Comparison of ENCODE assay signal across 12 cellular contexts in the genomic region with DNA sequence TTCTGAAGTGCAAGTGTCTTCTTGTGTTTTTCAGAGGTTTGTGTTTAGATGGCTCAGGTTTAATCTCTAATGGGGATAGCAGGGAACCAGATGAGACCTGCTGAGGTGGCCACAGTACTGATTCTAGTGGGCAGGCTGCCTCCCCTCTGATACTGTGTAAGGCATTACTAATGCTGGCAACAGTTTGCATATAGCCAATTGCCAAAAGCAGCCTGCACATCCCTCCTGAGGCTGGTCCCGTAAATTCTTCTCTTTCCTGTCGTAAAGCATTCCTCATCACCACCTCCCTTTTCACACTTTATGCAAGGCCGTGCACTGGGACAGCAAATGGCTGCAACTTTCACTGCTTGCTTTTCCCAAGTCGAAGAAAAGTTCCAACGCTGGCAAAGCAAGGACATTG.
DNase-seq lines count a peak whose midpoint lies in the region; ATAC-seq and TF ChIP-seq lines count a peak whose summit lies in the region.
"Had no signal": no experiment of that assay in that cellular context is flagged by ENCODE, and none has a peak within 500 bp of the region (broad histone marks: within the 10 kb centered on the region; RNA-seq: fewer than 3 reads in every experiment).

No MANE protein-coding gene starts in this region.

- DNase-seq in IMR-90 (no peak), endodermal cell (peak; percentile 53), omental fat pad (ENCODE audit: low spot score) (no peak), NCI-H510A (lab: John Stamatoyannopoulos, UW) (no peak), GM19240 (ENCODE audit: insufficient read length, low spot score) (no peak)
- DNase-seq: dermis blood vessel endothelial cell; head of caudate nucleus; stimulated activated CD4-positive, alpha-beta T cell treated with anti-CD3 and anti-CD28 coated beads, Interleukin-12 subunit alpha, Interleukin-12 subunit beta, amount 100 ng/mL, for 4 hours; T1000 had no signal

- H3K9me3 Mint-ChIP-seq in endodermal cell: no peaks in the 10 kb centered on the region

- no peak overlapping the region for H2AK5ac ChIP-seq in IMR-90 (ENCODE audit: low read depth, low read length)

- intact Hi-C loops in IMR-90 (cut with micrococcal nuclease): no loop called here

- H3K27ac Mint-ChIP-seq in endodermal cell: no peak overlapping the region

- no peak overlapping the region for H3K4ac ChIP-seq in IMR-90 (ENCODE audit: low read depth, low read length)

- H3K18ac ChIP-seq in IMR-90 (ENCODE audit: low read depth, low read length): no peak overlapping the region

- TF ChIP-seq RAD21 in IMR-90 (IDR thresholded peaks at IDR 0.05; ENCODE audit: low read length): no peak

- H3K36me3 ChIP-seq in IMR-90 (ENCODE audit: control insufficient read depth, insufficient read depth, low read length) (no peaks in the 10 kb centered on the region), endodermal cell (ENCODE audit: control insufficient read depth, insufficient read depth, low read length) (no peaks in the 10 kb centered on the region)

- no peak overlapping the region for H3K56ac ChIP-seq in IMR-90 (ENCODE audit: extremely low read depth, insufficient read depth, low read length)

- H3K4me2 ChIP-seq in IMR-90 (ENCODE audit: low read depth, low read length): no peak overlapping the region

- TF ChIP-seq CTCF in C4-2B (conservative IDR thresholded peaks at IDR 0.05): no peak
- no peak for TF ChIP-seq CTCF in IMR-90 (conservative IDR thresholded peaks at IDR 0.05; ENCODE audit: low read depth, low read length)
- no peak for TF ChIP-seq CTCF in endodermal cell (conservative IDR thresholded peaks at IDR 0.05)
- TF ChIP-seq CTCF in omental fat pad (IDR thresholded peaks at IDR 0.05): no peak

- H3K79me1 ChIP-seq in IMR-90 (ENCODE audit: low read depth in 1 of 2, low read length in 2 of 2): no peaks in the 10 kb centered on the region

- H3K9me3 ChIP-seq in IMR-90 (ENCODE audit: control insufficient read depth, insufficient read depth, low read length): no peaks in the 10 kb centered on the region
- H3K9me3 ChIP-seq in endodermal cell (ENCODE audit: control insufficient read depth, low read length): no peaks in the 10 kb centered on the region

- H4K8ac ChIP-seq in IMR-90 (ENCODE audit: low read depth in 2 of 2, low read length in 2 of 2): 0 out of 4 replicates have a peak overlapping the region, but pooled peaks of 1 of the 2 experiments have one; percentile 21

- no peak for TF ChIP-seq POLR2A in IMR-90 (IDR thresholded peaks at IDR 0.05; ENCODE audit: low read depth, low read length)

- H2BK5ac ChIP-seq in IMR-90 (ENCODE audit: low read depth, low read length, poor library complexity, severe bottlenecking): no peak overlapping the region

- no peak overlapping the region for H4K5ac ChIP-seq in IMR-90 (ENCODE audit: low read depth, low read length)

- peak overlapping the region; percentile 62 for H2AFZ ChIP-seq in IMR-90 (replicated peaks; ENCODE audit: low read length, poor library complexity)

- H3K4me1 Mint-ChIP-seq in endodermal cell: peaks cover 6% of the 10 kb centered on the region

- H3K27ac ChIP-seq in C4-2B (peak overlapping the region; percentile 61), IMR-90 (ENCODE audit: insufficient read depth, low read length) (no peak overlapping the region), endodermal cell (ENCODE audit: low read depth, low read length) (no peak overlapping the region)

- dilution Hi-C loops in IMR-90 (cut with HindIII; ENCODE audit: low sequenced_read_pairs, unreplicated experiment): no loop called here

- H3K36me3 Mint-ChIP-seq in endodermal cell (ENCODE audit: low read depth): no peaks in the 10 kb centered on the region

- in situ Hi-C loops in IMR-90 (cut with MboI; ENCODE audit: low sequenced_read_pairs): no loop called here

- H3K9ac ChIP-seq in IMR-90 (ENCODE audit: low read depth, low read length) (no peak overlapping the region), endodermal cell (ENCODE audit: extremely low read depth, low read length, poor library complexity, severe bottlenecking) (no peak overlapping the region)

- H3K27me3 ChIP-seq in IMR-90 (ENCODE audit: control insufficient read depth, insufficient read depth, low read length): no peaks in the 10 kb centered on the region
- no peaks in the 10 kb centered on the region for H3K27me3 ChIP-seq in endodermal cell (ENCODE audit: control insufficient read depth, insufficient read depth, low read length, poor library complexity, severe bottlenecking)

- 61% methylated on average over 2 of the region's 5 CpGs; no CpG with 5 or more reads in 1 of the 2 experiments for WGBS in IMR-90 (ENCODE audit: extremely low coverage in 2 of 2, insufficient read length in 1 of 2), 2 experiments
- WGBS in endodermal cell (ENCODE audit: insufficient coverage in 1 of 2, insufficient read length in 1 of 2), 2 experiments: 73 to 77% methylated on average over 4 to 5 of the region's 5 CpGs

- no TSS peak for BruUV-seq in IMR-90 (replicated peaks; lab: Mats Ljungman, UMichigan)

- ATAC-seq in IMR-90 (ENCODE audit: low read depth) (0 out of 2 replicates have a peak, but pooled peaks have one; percentile 19), omental fat pad (ENCODE audit: low FRiP score) (peak; percentile 61), GM19351 (IDR thresholded peaks at IDR 0.05; ENCODE audit: unreplicated experiment) (no peak), GM21381 (IDR thresholded peaks at IDR 0.05; ENCODE audit: unreplicated experiment) (no peak)

- H2BK120ac ChIP-seq in IMR-90 (ENCODE audit: low read depth, low read length): no peak overlapping the region

- no peaks in the 10 kb centered on the region for H4K20me1 ChIP-seq in IMR-90 (ENCODE audit: insufficient read depth, low read length)

- no peak overlapping the region for H3K14ac ChIP-seq in IMR-90 (replicated peaks; ENCODE audit: low read depth, low read length)

- POLR2A ChIA-PET in IMR-90 (lab: Charles Lee; ENCODE audit: unreplicated experiment): no interaction called here

- H3K4me3 ChIP-seq in IMR-90 (ENCODE audit: insufficient read depth, low read depth, low read length): no peak overlapping the region
- no peak overlapping the region for H3K4me3 ChIP-seq in endodermal cell (ENCODE audit: low read length)

- H3K4me1 ChIP-seq in IMR-90 (ENCODE audit: control insufficient read depth, insufficient read depth, low read length) (peaks cover 18% of the 10 kb centered on the region), endodermal cell (ENCODE audit: control insufficient read depth, insufficient read depth, low read length) (no peaks in the 10 kb centered on the region)

- H4K91ac ChIP-seq in IMR-90 (ENCODE audit: insufficient read depth, low read depth, low read length): peak overlapping the region; percentile 15; the same call in 1 of the 2 replicates

- H2AK9ac ChIP-seq in IMR-90 (replicated peaks; ENCODE audit: low read depth, low read length, poor library complexity): no peak overlapping the region

- H3K23ac ChIP-seq in IMR-90 (ENCODE audit: low read depth, low read length): no peak overlapping the region

- H2BK15ac ChIP-seq in IMR-90 (ENCODE audit: low read depth, low read length): no peak overlapping the region

- CTCF ChIA-PET in IMR-90 (lab: Yijun Ruan, JAX): no interaction called here

- no peak overlapping the region for H3K4me3 Mint-ChIP-seq in endodermal cell

- H3K9me1 ChIP-seq in IMR-90 (ENCODE audit: insufficient read depth, low read length): peaks cover 5% of the 10 kb centered on the region; the same call in 1 of the 2 replicates

- no peak overlapping the region for H2BK20ac ChIP-seq in IMR-90 (ENCODE audit: low read depth, low read length)

- H3K27me3 Mint-ChIP-seq in endodermal cell (ENCODE audit: insufficient read depth): no peaks in the 10 kb centered on the region

TF ChIP-seq in IMR-90, 13 proteins besides CTCF, POLR2A, EP300 and RAD21:
- TF ChIP-seq RCOR1 (IDR thresholded peaks at IDR 0.05; ENCODE audit: insufficient replicate concordance, low read length) (no peak), MAFK (IDR thresholded peaks at IDR 0.05; ENCODE audit: low read depth, low read length) (no peak), FOS (IDR thresholded peaks at IDR 0.05; ENCODE audit: low read depth, low read length) (no peak)

Comparison
In these comparisons a context has a peak if more than half of its experiments do, and no peak if none do; other contexts are left out.
1. ATAC-seq: peak in IMR-90 (single experiment) and omental fat pad (single experiment); none in GM19351 (single experiment) and GM21381 (single experiment).